In the genomic region with DNA sequence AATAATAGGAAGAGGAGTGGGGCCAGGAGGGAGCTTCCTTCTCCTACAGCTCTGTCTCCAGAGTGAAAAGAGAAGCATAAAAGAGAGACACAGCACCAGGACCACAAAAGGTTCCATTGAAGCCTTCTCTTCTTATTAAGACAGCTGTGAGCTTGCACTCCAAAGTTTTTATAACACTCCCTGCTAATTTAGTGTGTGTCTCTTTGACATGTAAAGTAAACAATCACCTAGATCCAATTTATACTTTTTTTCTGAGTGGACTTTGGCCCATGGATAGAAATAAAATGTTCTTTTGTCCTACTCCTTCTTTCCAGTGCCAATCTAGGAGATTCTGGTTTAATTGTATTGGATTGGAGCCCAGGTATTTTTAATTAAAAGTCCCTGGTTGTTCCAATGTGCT, we compare ENCODE assay signal across 31 cellular contexts. TPM values are rescaled to one million over a fixed set of nuclear protein-coding genes. Genes with fewer than 3 reads are reported as not detected.
"Had no signal": no experiment of that assay in that cellular context is flagged by ENCODE, and none has a peak within 500 bp of the region (broad histone marks: within the 10 kb centered on the region; RNA-seq: fewer than 3 reads in every experiment).

Gene CYP2C8 (minus strand): TSS at position 212 of the 400 bp plus-strand sequence. CDS start 95 bp downstream, at position 117.

- H3K27me3 Mint-ChIP-seq: activated naive CD8-positive, alpha-beta T cell treated with anti-CD3 and anti-CD28 coated beads, Interleukin-2, amount 50 U/mL, for 24 hours; activated T-cell treated with anti-CD3 and anti-CD28 coated beads, Interleukin-2, amount 50 U/mL, for 24 hours had no signal

- H3K27ac ChIP-seq: WERI-Rb-1 had no signal

- ATAC-seq: activated CD4-positive, CD25-positive, alpha-beta regulatory T cell treated with anti-CD3 and anti-CD28 coated beads, Interleukin-2, amount 50 U/mL, for 24 hours; activated CD8-positive, alpha-beta T cell treated with anti-CD3 and anti-CD28 coated beads, Interleukin-2, amount 10 ng/mL, durations not matched to agents 7 days and 5 days; activated naive CD4-positive, alpha-beta T cell treated with anti-CD3 and anti-CD28 coated beads, Interleukin-2, amount 50 U/mL, for 72 hours; activated naive CD8-positive, alpha-beta T cell treated with anti-CD3 and anti-CD28 coated beads, Interleukin-2, amount 50 U/mL, for 24 hours; Panc1; Right ventricle myocardium inferior had no signal

- H3K36me3 Mint-ChIP-seq: activated naive CD4-positive, alpha-beta T cell treated with anti-CD3 and anti-CD28 coated beads, Interleukin-2, amount 50 U/mL, for 72 hours had no signal

- H3K4me3 Mint-ChIP-seq: activated CD8-positive, alpha-beta T cell treated with anti-CD3 and anti-CD28 coated beads, Interleukin-2, amount 10 ng/mL, durations not matched to agents 7 days and 5 days; activated naive CD8-positive, alpha-beta T cell treated with anti-CD3 and anti-CD28 coated beads, Interleukin-2, amount 50 U/mL, for 24 hours; activated T-cell treated with anti-CD3 and anti-CD28 coated beads, Interleukin-2, amount 50 U/mL, for 24 hours; activated T-helper 1 cell treated with anti-CD3 and anti-CD28 coated beads, Interleukin-12 subunit alpha, Interleukin-12 subunit beta, Interleukin-2, Interleukin-4 antibody, amounts not matched to agents 30 ng/mL and 10 ng/mL and 1 ng/mL, durations not matched to agents 14 hours and 24 hours and 36 hours had no signal

- H3K9ac ChIP-seq: SK-N-SH had no signal

- H3K27ac Mint-ChIP-seq: activated CD8-positive, alpha-beta T cell treated with anti-CD3 and anti-CD28 coated beads, Interleukin-2, amount 10 ng/mL, durations not matched to agents 7 days and 5 days; activated naive CD4-positive, alpha-beta T cell treated with anti-CD3 and anti-CD28 coated beads, Interleukin-2, amount 50 U/mL, for 72 hours; activated naive CD8-positive, alpha-beta T cell treated with anti-CD3 and anti-CD28 coated beads, Interleukin-2, amount 50 U/mL, for 24 hours; activated T-cell treated with anti-CD3 and anti-CD28 coated beads, Interleukin-2, amount 50 U/mL, for 24 hours; activated T-helper 1 cell treated with anti-CD3 and anti-CD28 coated beads, Interleukin-12 subunit alpha, Interleukin-12 subunit beta, Interleukin-2, Interleukin-4 antibody, amounts not matched to agents 30 ng/mL and 10 ng/mL and 1 ng/mL, durations not matched to agents 14 hours and 24 hours and 36 hours had no signal

- H3K9me3 Mint-ChIP-seq: activated naive CD8-positive, alpha-beta T cell treated with anti-CD3 and anti-CD28 coated beads, Interleukin-2, amount 50 U/mL, for 24 hours; activated T-cell treated with anti-CD3 and anti-CD28 coated beads, Interleukin-2, amount 50 U/mL, for 24 hours; activated T-helper 1 cell treated with anti-CD3 and anti-CD28 coated beads, Interleukin-12 subunit alpha, Interleukin-12 subunit beta, Interleukin-2, Interleukin-4 antibody, amounts not matched to agents 30 ng/mL and 10 ng/mL and 1 ng/mL, durations not matched to agents 14 hours and 24 hours and 36 hours had no signal

- H3K9me3 ChIP-seq: SK-N-SH had no signal

- H3K4me1 Mint-ChIP-seq: activated naive CD8-positive, alpha-beta T cell treated with anti-CD3 and anti-CD28 coated beads, Interleukin-2, amount 50 U/mL, for 24 hours had no signal

- H3K4me2 ChIP-seq: SK-N-SH had no signal

- FAIRE-seq: astrocyte had no signal

- DNase-seq: activated CD4-positive, alpha-beta T cell treated with anti-CD3 and anti-CD28 coated beads for 4 hours; activated CD4-positive, alpha-beta T cell treated with anti-CD3 and anti-CD28 coated beads, Interleukin-2, amount 50 U/mL, for 4 hours; activated CD8-positive, alpha-beta memory T cell treated with anti-CD3 and anti-CD28 coated beads, Interleukin-2, amount 50 U/mL, for 48 hours; activated CD8-positive, alpha-beta T cell treated with anti-CD3 and anti-CD28 coated beads, Interleukin-2, amount 10 ng/mL, durations not matched to agents 7 days and 5 days; activated effector memory CD4-positive, alpha-beta T cell treated with anti-CD3 and anti-CD28 coated beads, Interleukin-2, amount 50 U/mL, for 16 hours; activated naive CD4-positive, alpha-beta T cell treated with Interleukin-2 at 50 U/mL for 16 hours; activated naive CD8-positive, alpha-beta T cell treated with anti-CD3 and anti-CD28 coated beads, Interleukin-2, amount 50 U/mL, for 24 hours; activated T-cell treated with anti-CD3 and anti-CD28 coated beads, Interleukin-2, amount 50 U/mL, for 24 hours; amniotic stem cell; IMR-90; Kasumi-1; KBM-7; NCI-H1417; NCI-H1930; NCI-H2171; NCI-H2227 treated with DMSO at 0.1 percent for 48 hours; NCI-H446 treated with DMSO at 0.1 percent for 48 hours; NCI-H524 treated with DMSO at 0.1 percent for 48 hours; NCI-H748 treated with DMSO at 0.1 percent for 48 hours; OCI-M1; RPMI8226; SK-N-SH; T-helper 1 cell; WERI-Rb-1 had no signal

- H3K36me3 ChIP-seq: WERI-Rb-1 had no signal

RNA-seq across cellular contexts. Expression of gene CYP2C8, which starts in this region (rescaled TPM):
- total RNA-seq: activated CD8-positive, alpha-beta T cell treated with anti-CD3 and anti-CD28 coated beads, Interleukin-2, amount 10 ng/mL, durations not matched to agents 7 days and 5 days; activated naive CD4-positive, alpha-beta T cell treated with anti-CD3 and anti-CD28 coated beads, Interleukin-2, amount 50 U/mL, for 72 hours; activated T-helper 1 cell treated with anti-CD3 and anti-CD28 coated beads, Interleukin-12 subunit alpha, Interleukin-12 subunit beta, Interleukin-2, Interleukin-4 antibody, amounts not matched to agents 30 ng/mL and 10 ng/mL and 1 ng/mL, durations not matched to agents 14 hours and 24 hours and 36 hours; cardiac septum; IMR-90; Right ventricle myocardium inferior had no signal
